ENCODE assay signal across 15 cellular contexts in genomic region chr6:42378125-42378524, GRCh38.
DNase-seq lines count a peak whose midpoint lies in the region; ATAC-seq lines count a peak whose summit lies in the region.
"Had no signal": no experiment of that assay in that cellular context is flagged by ENCODE, and none has a peak within 500 bp of the region (broad histone marks: within the 10 kb centered on the region; RNA-seq: fewer than 3 reads in every experiment).

No MANE protein-coding gene starts in this region.

- POLR2A ChIA-PET in activated naive CD8-positive, alpha-beta T cell treated with anti-CD3 and anti-CD28 coated beads, Interleukin-2, amount 10 ng/mL, durations not matched to agents 7 days and 5 days (lab: Charles Lee), result interaction anchor here (0.6 to 2.3 kb wide), 6 partner anchors 9 to 1146 kb away, joined by 3 to 16 read pairs (median 5); partner anchors contain the start of gene TRERF1

- H3K9me3 ChIP-seq in Karpas-422 (ENCODE audit: low read length), result no peaks in the 10 kb centered on the region

- no peaks in the 10 kb centered on the region for H3K27me3 Mint-ChIP-seq in activated CD8-positive, alpha-beta memory T cell treated with anti-CD3 and anti-CD28 coated beads, Interleukin-2, amount 10 ng/mL, durations not matched to agents 7 days and 5 days
- no peaks in the 10 kb centered on the region for H3K27me3 Mint-ChIP-seq in activated naive CD8-positive, alpha-beta T cell treated with anti-CD3 and anti-CD28 coated beads, Interleukin-2, amount 10 ng/mL, durations not matched to agents 7 days and 5 days

- peaks cover 80% of the 10 kb centered on the region for H3K4me1 ChIP-seq in Karpas-422 (ENCODE audit: low read length)
- H3K4me1 ChIP-seq: neural progenitor cell had no signal

- ATAC-seq in activated CD8-positive, alpha-beta memory T cell treated with anti-CD3 and anti-CD28 coated beads, Interleukin-2, amount 10 ng/mL, durations not matched to agents 7 days and 5 days, result peak; percentile 82
- peak; percentile 87 for ATAC-seq in activated naive CD8-positive, alpha-beta T cell treated with anti-CD3 and anti-CD28 coated beads, Interleukin-2, amount 10 ng/mL, durations not matched to agents 7 days and 5 days (ENCODE audit: low read depth)
- ATAC-seq in stimulated activated effector memory CD8-positive, alpha-beta T cell treated with anti-CD3 and anti-CD28 coated beads, Interleukin-12 subunit alpha, Interleukin-12 subunit beta, amount 100 ng/mL, for 72 hours, result peak; percentile 65
- ATAC-seq: left ventricle myocardium superior, sciatic nerve had no signal

- H3K36me3 ChIP-seq in Karpas-422 (ENCODE audit: insufficient read depth, low read length), result no peaks in the 10 kb centered on the region
- H3K36me3 ChIP-seq: neural progenitor cell had no signal

- no peak overlapping the region for H3K9ac ChIP-seq in Karpas-422 (ENCODE audit: low read length)
- H3K9ac ChIP-seq: neural progenitor cell had no signal

- H3K27me3 ChIP-seq in Karpas-422 (ENCODE audit: low read length), result no peaks in the 10 kb centered on the region
- H3K27me3 ChIP-seq: neural progenitor cell had no signal

- H3K27ac ChIP-seq in Karpas-422 (ENCODE audit: low read length), result 0 out of 2 replicates have a peak overlapping the region, but pooled peaks have one; percentile 6
- H3K27ac ChIP-seq: neural progenitor cell had no signal

- no peaks in the 10 kb centered on the region for H4K20me1 ChIP-seq in Karpas-422 (ENCODE audit: insufficient read depth, low read depth, low read length)

- H3K4me2 ChIP-seq in Karpas-422 (ENCODE audit: low read depth, low read length, poor library complexity, severe bottlenecking), result no peak overlapping the region
- H3K4me2 ChIP-seq: neural progenitor cell had no signal

- H3K4me3 ChIP-seq in Karpas-422 (ENCODE audit: low read length), result no peak overlapping the region
- H3K4me3 ChIP-seq: neural progenitor cell had no signal

- in situ Hi-C loops in ACHN (cut with HindIII; ENCODE audit: low pct_ligation_motif_present, low pct_unique_long_range_greater_than_20kb, low sequenced_read_pairs), result no loop called here

- H2AFZ ChIP-seq in Karpas-422 (ENCODE audit: low read length), result no peak overlapping the region
- H2AFZ ChIP-seq: neural progenitor cell had no signal

- no peaks in the 10 kb centered on the region for H3K9me2 ChIP-seq in Karpas-422 (replicated peaks; ENCODE audit: insufficient read depth, low read length)

- H3K36me3 Mint-ChIP-seq in activated CD8-positive, alpha-beta memory T cell treated with anti-CD3 and anti-CD28 coated beads, Interleukin-2, amount 10 ng/mL, durations not matched to agents 7 days and 5 days, result peaks cover 12% of the 10 kb centered on the region
- peaks cover 9% of the 10 kb centered on the region for H3K36me3 Mint-ChIP-seq in activated naive CD8-positive, alpha-beta T cell treated with anti-CD3 and anti-CD28 coated beads, Interleukin-2, amount 10 ng/mL, durations not matched to agents 7 days and 5 days
- H3K36me3 Mint-ChIP-seq in stimulated activated effector memory CD8-positive, alpha-beta T cell treated with anti-CD3 and anti-CD28 coated beads, Interleukin-12 subunit alpha, Interleukin-12 subunit beta, amount 100 ng/mL, for 72 hours, result peaks cover 34% of the 10 kb centered on the region
- H3K36me3 Mint-ChIP-seq: neural progenitor cell had no signal

- H3K4me1 Mint-ChIP-seq in activated CD8-positive, alpha-beta memory T cell treated with anti-CD3 and anti-CD28 coated beads, Interleukin-2, amount 10 ng/mL, durations not matched to agents 7 days and 5 days, result peaks cover 81% of the 10 kb centered on the region
- peaks cover 48% of the 10 kb centered on the region for H3K4me1 Mint-ChIP-seq in activated naive CD8-positive, alpha-beta T cell treated with anti-CD3 and anti-CD28 coated beads, Interleukin-2, amount 10 ng/mL, durations not matched to agents 7 days and 5 days
- peaks cover 78% of the 10 kb centered on the region for H3K4me1 Mint-ChIP-seq in stimulated activated effector memory CD8-positive, alpha-beta T cell treated with anti-CD3 and anti-CD28 coated beads, Interleukin-12 subunit alpha, Interleukin-12 subunit beta, amount 100 ng/mL, for 72 hours
- H3K4me1 Mint-ChIP-seq: neural progenitor cell had no signal

- peaks cover 89% of the 10 kb centered on the region for H3K79me2 ChIP-seq in Karpas-422 (ENCODE audit: low read length)

- DNase-seq in activated CD8-positive, alpha-beta memory T cell treated with anti-CD3 and anti-CD28 coated beads, Interleukin-2, amount 10 ng/mL, durations not matched to agents 7 days and 5 days, result peak; percentile 67
- no peak for DNase-seq in activated CD8-positive, alpha-beta memory T cell treated with anti-CD3 and anti-CD28 coated beads, Interleukin-2, amount 50 U/mL, for 4 hours
- DNase-seq in Karpas-422 (no peak), hepatic stellate cell (ENCODE audit: low spot score) (no peak), ACHN (no peak), A172 (ENCODE audit: low spot score) (no peak)
- DNase-seq in activated naive CD8-positive, alpha-beta T cell treated with anti-CD3 and anti-CD28 coated beads, Interleukin-2, amount 10 ng/mL, durations not matched to agents 7 days and 5 days, result no peak
- DNase-seq in stimulated activated effector memory CD8-positive, alpha-beta T cell treated with anti-CD3 and anti-CD28 coated beads, Interleukin-12 subunit alpha, Interleukin-12 subunit beta, amount 100 ng/mL, for 72 hours (ENCODE audit: low spot score in 2 of 2), result no peak
- DNase-seq: cortex of kidney, left ventricle myocardium superior, NCI-H1105 treated with DMSO at 0.1 percent for 48 hours, NCI-H345, SW 1271 had no signal

- no peaks in the 10 kb centered on the region for H3K9me3 Mint-ChIP-seq in activated CD8-positive, alpha-beta memory T cell treated with anti-CD3 and anti-CD28 coated beads, Interleukin-2, amount 10 ng/mL, durations not matched to agents 7 days and 5 days (ENCODE audit: low read depth)
- no peaks in the 10 kb centered on the region for H3K9me3 Mint-ChIP-seq in activated naive CD8-positive, alpha-beta T cell treated with anti-CD3 and anti-CD28 coated beads, Interleukin-2, amount 10 ng/mL, durations not matched to agents 7 days and 5 days
- H3K9me3 Mint-ChIP-seq in stimulated activated effector memory CD8-positive, alpha-beta T cell treated with anti-CD3 and anti-CD28 coated beads, Interleukin-12 subunit alpha, Interleukin-12 subunit beta, amount 100 ng/mL, for 72 hours, result no peaks in the 10 kb centered on the region
- H3K9me3 Mint-ChIP-seq: neural progenitor cell had no signal

- peak overlapping the region; percentile 47 for H3K4me3 Mint-ChIP-seq in activated CD8-positive, alpha-beta memory T cell treated with anti-CD3 and anti-CD28 coated beads, Interleukin-2, amount 10 ng/mL, durations not matched to agents 7 days and 5 days
- peak overlapping the region; percentile 70 for H3K4me3 Mint-ChIP-seq in activated naive CD8-positive, alpha-beta T cell treated with anti-CD3 and anti-CD28 coated beads, Interleukin-2, amount 10 ng/mL, durations not matched to agents 7 days and 5 days
- H3K4me3 Mint-ChIP-seq in stimulated activated effector memory CD8-positive, alpha-beta T cell treated with anti-CD3 and anti-CD28 coated beads, Interleukin-12 subunit alpha, Interleukin-12 subunit beta, amount 100 ng/mL, for 72 hours, result peak overlapping the region; percentile 61
- H3K4me3 Mint-ChIP-seq: neural progenitor cell had no signal

- CTCF ChIA-PET in activated CD8-positive, alpha-beta memory T cell treated with anti-CD3 and anti-CD28 coated beads, Interleukin-2, amount 10 ng/mL, durations not matched to agents 7 days and 5 days (lab: Charles Lee), result interaction anchor here (1.0 to 2.4 kb wide), 11 partner anchors 9 to 169 kb away, joined by 3 to 28 read pairs (median 4); no protein-coding TSS in a partner anchor

- H3K27ac Mint-ChIP-seq in activated CD8-positive, alpha-beta memory T cell treated with anti-CD3 and anti-CD28 coated beads, Interleukin-2, amount 10 ng/mL, durations not matched to agents 7 days and 5 days, result peak overlapping the region; percentile 93
- peak overlapping the region; percentile 85 for H3K27ac Mint-ChIP-seq in activated naive CD8-positive, alpha-beta T cell treated with anti-CD3 and anti-CD28 coated beads, Interleukin-2, amount 10 ng/mL, durations not matched to agents 7 days and 5 days
- peak overlapping the region; percentile 91 for H3K27ac Mint-ChIP-seq in stimulated activated effector memory CD8-positive, alpha-beta T cell treated with anti-CD3 and anti-CD28 coated beads, Interleukin-12 subunit alpha, Interleukin-12 subunit beta, amount 100 ng/mL, for 72 hours
- H3K27ac Mint-ChIP-seq: neural progenitor cell had no signal
